Comparison of ENCODE assay signal across 11 cellular contexts in the genomic region with DNA sequence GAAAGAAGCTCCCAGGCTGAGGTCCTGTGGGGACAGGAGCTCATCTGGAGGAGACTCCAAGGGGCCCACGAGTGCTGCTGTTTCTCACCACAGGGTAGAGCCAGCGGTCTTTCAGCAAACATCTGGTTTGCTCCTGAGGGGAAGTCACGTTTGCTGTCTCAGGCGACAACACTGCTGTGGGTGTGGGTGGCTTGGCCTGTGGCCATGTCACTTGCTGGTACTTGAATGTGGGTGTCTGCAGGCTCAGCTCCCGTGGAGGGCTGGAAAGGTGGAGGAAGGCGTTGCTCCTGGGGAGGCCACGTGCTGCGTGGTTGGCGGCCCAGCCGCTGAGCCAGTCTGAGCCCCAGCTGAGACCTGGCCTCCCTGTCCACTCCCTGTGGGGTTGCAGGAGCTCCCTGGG. TPM values are rescaled to one million over a fixed set of nuclear protein-coding genes. Genes with fewer than 3 reads are reported as not detected.
DNase-seq lines count a peak whose midpoint lies in the region; ATAC-seq, FAIRE-seq and TF ChIP-seq lines count a peak whose summit lies in the region.
"Had no signal": no experiment of that assay in that cellular context is flagged by ENCODE, and none has a peak within 500 bp of the region (broad histone marks: within the 10 kb centered on the region; RNA-seq: fewer than 3 reads in every experiment).

No MANE protein-coding gene starts in this region.

- 87% methylated on average over 10 of the region's 10 CpGs; no CpG with 5 or more reads in 1 of the 2 experiments for WGBS in H1 (ENCODE audit: extremely low coverage in 1 of 2, insufficient coverage in 1 of 2, insufficient read length in 1 of 2, insufficient replicate concordance in 2 of 2, low coverage in 1 of 2, low lambda C conversion rate in 2 of 2, missing lambda C conversion rate in 1 of 2), 2 experiments

- H2AK5ac ChIP-seq in H1 (ENCODE audit: low read depth, low read length): no peak overlapping the region

- peak; percentile 45 for ATAC-seq in stimulated activated naive CD8-positive, alpha-beta T cell treated with anti-CD3 and anti-CD28 coated beads, Interleukin-15, Interleukin-2, amounts not matched to agents 100 U/mL and 50 U/mL, for 24 hours

- no peak overlapping the region for H2BK15ac ChIP-seq in H1 (ENCODE audit: low read length)

- no peak overlapping the region for H2BK20ac ChIP-seq in H1 (ENCODE audit: low read length)

- H2BK5ac ChIP-seq in H1 (ENCODE audit: low read depth, low read length): peak overlapping the region; percentile 35; the same call in 1 of the 2 replicates

- peak; percentile 30 to 31; a peak in 2 of 4 replicates for TF ChIP-seq RAD21 in H1 (IDR thresholded peaks at IDR 0.05 in 1 of 2, conservative IDR thresholded peaks at IDR 0.05 in 1 of 2; ENCODE audit: low read depth in 2 of 2, low read length in 2 of 2)

- no peak for TF ChIP-seq POLR2A in H1 (IDR thresholded peaks at IDR 0.05; ENCODE audit: control extremely low read depth in 1 of 2, low read depth in 2 of 2, low read length in 2 of 2)

- peaks cover 11% of the 10 kb centered on the region for H3K4me1 ChIP-seq in SJCRH30
- no peaks in the 10 kb centered on the region for H3K4me1 ChIP-seq in H1 (replicated peaks in 1 of 4; ENCODE audit: control insufficient read depth in 3 of 4, insufficient read depth in 4 of 4, low read length in 3 of 4)

- FAIRE-seq in H1 (lab: Jason Lieb, UNC): no peak

- peaks cover 0 to 2% of the 10 kb centered on the region in 2 experiments for H4K20me1 ChIP-seq in H1 (replicated peaks in 1 of 2; ENCODE audit: control insufficient read depth in 1 of 2, insufficient read depth in 2 of 2, low read length in 2 of 2)

- H3K27me3 ChIP-seq in SJCRH30 (no peaks in the 10 kb centered on the region), H1 (replicated peaks in 1 of 4; ENCODE audit: control insufficient read depth in 3 of 4, extremely low read depth in 1 of 4, insufficient read depth in 3 of 4, low read length in 3 of 4) (no peaks in the 10 kb centered on the region)

- H3K27ac Mint-ChIP-seq in nephron progenitor cell: no peak overlapping the region

- no peak for TF ChIP-seq EP300 in H1 (IDR thresholded peaks at IDR 0.05; ENCODE audit: borderline replicate concordance in 1 of 2, low read depth in 2 of 2, low read length in 2 of 2)

- DNase-seq in SKM-1 treated with dmso at 0.1 percent for 144 hours (lab: John Stamatoyannopoulos, UW; ENCODE audit: unreplicated experiment) (peak; percentile 19), SKM-1 (lab: John Stamatoyannopoulos, UW; ENCODE audit: unreplicated experiment) (no peak), SJCRH30 (peak; percentile 60 to 73), H1 (ENCODE audit: low read depth in 1 of 2, low spot score in 2 of 2) (no peak), nephron progenitor cell (no peak), NCI-H1105 (lab: John Stamatoyannopoulos, UW) (no peak), NCI-H510A (lab: John Stamatoyannopoulos, UW) (no peak)
- peak; percentile 19 for DNase-seq in stimulated activated naive CD8-positive, alpha-beta T cell treated with anti-CD3 and anti-CD28 coated beads, Interleukin-15, Interleukin-2, amounts not matched to agents 100 U/mL and 50 U/mL, for 24 hours
- DNase-seq: erythroblast, NCI-H1694 treated with DMSO at 0.1 percent for 48 hours had no signal

- H3K27me3 Mint-ChIP-seq in nephron progenitor cell (ENCODE audit: low read depth, poor library complexity): no peaks in the 10 kb centered on the region

- H3K23me2 ChIP-seq in H1 (ENCODE audit: low read depth, low read length): no peaks in the 10 kb centered on the region

- no peak overlapping the region for H3K4me2 ChIP-seq in H1 (ENCODE audit: insufficient read depth in 1 of 2, low read depth in 2 of 2, low read length in 2 of 2)

- POLR2A ChIA-PET in H1 (lab: Charles Lee; ENCODE audit: partially characterized antibody): no interaction called here

- TF ChIP-seq CTCF in H1 (IDR thresholded peaks at IDR 0.05; ENCODE audit: control extremely low read depth in 1 of 3, insufficient read depth in 1 of 3, low read depth in 1 of 3, low read length in 3 of 3) (peak in 1 of 3 experiments; percentile 2; a peak in 1 of 4 replicates), nephron progenitor cell (IDR thresholded peaks at IDR 0.05) (no peak)

- H3K18ac ChIP-seq in H1 (ENCODE audit: extremely low read depth, low read length): no peak overlapping the region

- CTCF ChIA-PET in H1 (lab: Charles Lee; ENCODE audit: partially characterized antibody): interaction anchor here (0.8 to 1.8 kb wide), 5 partner anchors 9 to 81 kb away, joined by 3 to 5 read pairs (median 3); no protein-coding TSS in a partner anchor

- no peak overlapping the region for H3K4me3 Mint-ChIP-seq in nephron progenitor cell
- H3K4me3 Mint-ChIP-seq: neural crest cell had no signal

- H3K23ac ChIP-seq in H1 (ENCODE audit: insufficient read length): no peak overlapping the region

- H3K9me3 ChIP-seq in SJCRH30 (replicated peaks) (no peaks in the 10 kb centered on the region), H1 (ENCODE audit: insufficient read depth in 2 of 2, low read depth in 1 of 2, low read length in 1 of 2) (no peaks in the 10 kb centered on the region)

- no peak overlapping the region for H3K14ac ChIP-seq in H1 (ENCODE audit: insufficient read length)

- H2BK12ac ChIP-seq in H1 (ENCODE audit: low read depth, low read length): no peak overlapping the region

- H3K79me1 ChIP-seq in H1 (ENCODE audit: low read depth, low read length): no peaks in the 10 kb centered on the region; the same call in 1 of the 2 replicates

- no peak overlapping the region for H2BK120ac ChIP-seq in H1 (replicated peaks; ENCODE audit: low read depth, low read length)

- no peak overlapping the region for H4K5ac ChIP-seq in H1 (ENCODE audit: insufficient read length, low read depth, low read length)

- H3K4me1 Mint-ChIP-seq in nephron progenitor cell: peaks cover 38% of the 10 kb centered on the region

- H3K4ac ChIP-seq in H1 (replicated peaks; ENCODE audit: insufficient read length, low read depth, low read length): no peak overlapping the region

- H3K56ac ChIP-seq in H1 (replicated peaks; ENCODE audit: insufficient read length, low read depth, low read length): no peak overlapping the region

- no peak overlapping the region for H2AFZ ChIP-seq in H1 (ENCODE audit: low read length)

- no peaks in the 10 kb centered on the region for H3K9me3 Mint-ChIP-seq in nephron progenitor cell
- H3K9me3 Mint-ChIP-seq: neural crest cell had no signal

- H4K8ac ChIP-seq in H1 (ENCODE audit: extremely low read depth, insufficient read depth, low read length): peak overlapping the region; percentile 84; the same call in 1 of the 2 replicates

- H3K4me3 ChIP-seq in SJCRH30 (no peak overlapping the region), H1 (ENCODE audit: extremely low read depth in 1 of 4, insufficient read depth in 2 of 4, low read depth in 3 of 4, low read length in 4 of 4) (no peak overlapping the region)

- H3K27ac ChIP-seq in SJCRH30 (peak overlapping the region; percentile 29; the same call in 1 of the 2 replicates), H1 (ENCODE audit: low read depth, low read length) (no peak overlapping the region)

- no peaks in the 10 kb centered on the region for H3K36me3 ChIP-seq in SJCRH30
- H3K36me3 ChIP-seq in H1 (ENCODE audit: control insufficient read depth in 2 of 4, insufficient read depth in 4 of 4, low read length in 3 of 4): peaks cover 0 to 5% (median 0%) of the 10 kb centered on the region in 4 experiments; a peak in 1 of 8 replicates

- H3K36me3 Mint-ChIP-seq in nephron progenitor cell (ENCODE audit: low read depth): peaks cover 18% of the 10 kb centered on the region

- no peak overlapping the region for H4K91ac ChIP-seq in H1 (replicated peaks; ENCODE audit: insufficient read length, low read length)

- no peak overlapping the region for H3K9ac ChIP-seq in H1 (replicated peaks in 1 of 4; ENCODE audit: extremely low read depth in 1 of 4, low read depth in 3 of 4, low read length in 3 of 4)

- no peaks in the 10 kb centered on the region for H3K79me2 ChIP-seq in H1 (ENCODE audit: control insufficient read depth in 1 of 2, insufficient read depth in 2 of 2, low read length in 2 of 2)

TF ChIP-seq in H1, 55 proteins besides CTCF, POLR2A, EP300 and RAD21 (continues in another document):
- TF ChIP-seq SAP30 (IDR thresholded peaks at IDR 0.05; ENCODE audit: insufficient read depth, insufficient replicate concordance, low read length) (no peak), HDAC6 (IDR thresholded peaks at IDR 0.05; ENCODE audit: low read depth, low read length) (no peak), HDAC2 (IDR thresholded peaks at IDR 0.05; ENCODE audit: borderline replicate concordance in 1 of 2, low read depth in 2 of 2, low read length in 2 of 2) (no peak), SRF (IDR thresholded peaks at IDR 0.05; ENCODE audit: low read depth, low read length) (no peak), SP4 (IDR thresholded peaks at IDR 0.05; ENCODE audit: low read length) (no peak), CREB1 (IDR thresholded peaks at IDR 0.05) (no peak), MAFK (IDR thresholded peaks at IDR 0.05; ENCODE audit: low read depth, low read length) (no peak), BCL11A (IDR thresholded peaks at IDR 0.05; ENCODE audit: low read depth in 2 of 2, low read length in 2 of 2) (no peak), TAF7 (optimal IDR thresholded peaks at IDR 0.05; ENCODE audit: borderline replicate concordance, low read depth, low read length) (no peak), ZNF274 (IDR thresholded peaks at IDR 0.05; ENCODE audit: borderline replicate concordance, extremely low read depth, low read length) (no peak), SP2 (IDR thresholded peaks at IDR 0.05; ENCODE audit: low read length) (no peak), CHD2 (IDR thresholded peaks at IDR 0.05; ENCODE audit: low read length) (no peak), POLR2AphosphoS5 (IDR thresholded peaks at IDR 0.05; ENCODE audit: low read depth, low read length) (no peak), SIN3A (conservative IDR thresholded peaks at IDR 0.05 in 1 of 2, IDR thresholded peaks at IDR 0.05 in 1 of 2; ENCODE audit: low read depth in 1 of 2, low read length in 2 of 2) (no peak), GTF2F1 (IDR thresholded peaks at IDR 0.05; ENCODE audit: borderline replicate concordance, low read depth, low read length) (no peak)

RNA-seq across cellular contexts. Expression of gene MPC1, which starts 52.8 kb away (rescaled TPM):
- total RNA-seq in SJCRH30 (2014; rRNA removed; shearing (Covaris generic)): 76.0 and 89.2 TPM in 2 replicates
- total RNA-seq in H1 (2021; fragmentation: NEBNext Ultra II Directional; extraction: Animal tissue kit (Norgen Biotek cat#: 25700)): 12.6 and 15.5 TPM in 2 replicates
- polyA plus RNA-seq in H1 (2011; rRNA removed): 7.6 and 10.2 TPM in 2 replicates
- 10.5 TPM for polyA plus RNA-seq in H1 (2011; cell fraction: cytosol; rRNA removed)
- polyA plus RNA-seq in H1 (2011; cell fraction: nucleus; rRNA removed): 4.1 TPM
- polyA plus RNA-seq in H1 (2012, experiment 1 of 2): 9.4 to 12.2 TPM (median 10.9 TPM) in 4 replicates
- polyA plus RNA-seq in H1 (2012, experiment 2 of 2): 7.9 TPM
- polyA plus RNA-seq in H1 (2013, experiment 1 of 2): 20.5 TPM
- 21.8 TPM for polyA plus RNA-seq in H1 (2013, experiment 2 of 2)
- 3.9 and 4.2 TPM in 2 replicates for polyA minus RNA-seq in H1 (2011; rRNA and poly(A)+ RNA removed)
- 4.4 TPM for polyA minus RNA-seq in H1 (2011; cell fraction: cytosol; rRNA and poly(A)+ RNA removed)
- polyA minus RNA-seq in H1 (2011; cell fraction: nucleus; rRNA and poly(A)+ RNA removed): 3.7 TPM

Comparison
In these comparisons a context has a peak if more than half of its experiments do, and no peak if none do; other contexts are left out.
1. DNase-seq: peak in SKM-1 treated with dmso at 0.1 percent for 144 hours (single experiment), SJCRH30 (2 of 2) and stimulated activated naive CD8-positive, alpha-beta T cell treated with anti-CD3 and anti-CD28 coated beads, Interleukin-15, Interleukin-2, amounts not matched to agents 100 U/mL and 50 U/mL, for 24 hours (single experiment); none in SKM-1 (single experiment), H1 (0 of 2), nephron progenitor cell (single experiment), NCI-H1105 (single experiment) and NCI-H510A (single experiment).